Comparison of ENCODE assay signal across 8 cellular contexts in the genomic region with DNA sequence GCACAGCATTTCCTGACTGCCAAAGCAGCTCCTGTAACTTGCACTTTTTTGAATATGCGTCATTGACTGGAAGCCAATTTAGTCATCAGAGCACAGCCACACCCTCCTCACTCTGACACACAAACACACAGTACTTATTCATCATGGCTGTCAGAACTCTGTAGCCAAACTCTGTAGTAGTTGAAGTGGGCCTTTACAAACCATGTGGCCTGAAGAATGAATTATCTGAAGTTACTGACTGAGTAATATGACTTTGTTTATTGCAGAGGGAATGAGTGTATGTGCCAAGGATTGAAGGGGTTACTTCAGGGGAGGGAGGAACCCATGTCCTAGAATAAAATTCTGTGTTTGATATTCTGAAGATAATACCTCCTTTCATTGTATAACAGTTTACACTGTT.
A peak's percentile ranks its signal among the peaks of the same experiment; 100 is the strongest.
DNase-seq lines count a peak whose midpoint lies in the region; TF ChIP-seq lines count a peak whose summit lies in the region.

No MANE protein-coding gene starts in this region.

- in situ Hi-C loops in GM13976 (cut with MboI; ENCODE audit: low sequenced_read_pairs, unreplicated experiment): no loop called here

- H3K4me1 ChIP-seq in colonic mucosa (no peaks in the 10 kb centered on the region), muscle layer of duodenum (ENCODE audit: control insufficient read depth in 1 of 2, insufficient read depth in 2 of 2, low read length in 2 of 2) (peaks cover 0 to 6% of the 10 kb centered on the region in 2 donors)

- intact Hi-C loops in colonic mucosa (cut with DNase I): no loop called here

- H3K36me3 ChIP-seq in colonic mucosa (no peaks in the 10 kb centered on the region), muscle layer of duodenum (ENCODE audit: control insufficient read depth in 1 of 2, insufficient read depth in 2 of 2, low read length in 2 of 2) (peaks cover 0 to 26% of the 10 kb centered on the region in 2 donors)

- H3K27me3 ChIP-seq in colonic mucosa (no peaks in the 10 kb centered on the region), muscle layer of duodenum (ENCODE audit: low read depth, low read length) (no peaks in the 10 kb centered on the region)

- H3K9me3 ChIP-seq in colonic mucosa (no peaks in the 10 kb centered on the region), muscle layer of duodenum (ENCODE audit: control insufficient read depth in 1 of 2, low read length in 2 of 2) (no peaks in the 10 kb centered on the region)

- H3K27ac ChIP-seq in colonic mucosa: peak overlapping the region; percentile 40
- H3K27ac ChIP-seq in muscle layer of duodenum (ENCODE audit: low read length): peak overlapping the region; percentile 59

- no peak overlapping the region for H3K9ac ChIP-seq in colonic mucosa (ENCODE audit: low read depth in 2 of 2, low read length in 2 of 2)

- DNase-seq in NCI-H2081 (lab: John Stamatoyannopoulos, UW) (peak; percentile 22 to 72), NCI-H2081 treated with DMSO at 0.1 percent for 48 hours (lab: John Stamatoyannopoulos, UW) (no peak), NCI-H69 (lab: John Stamatoyannopoulos, UW) (peak; percentile 49), colonic mucosa (peak; percentile 50), middle frontal gyrus (ENCODE audit: extremely low spot score, low spot score) (no peak), GM13976 (ENCODE audit: low spot score) (no peak)
- DNase-seq in activated CD4-positive, CD25-positive, alpha-beta regulatory T cell (lab: John Stamatoyannopoulos, UW): no peak

- TF ChIP-seq CTCF in colonic mucosa (IDR thresholded peaks at IDR 0.05) (no peak), GM13976 (IDR thresholded peaks at IDR 0.05; ENCODE audit: borderline replicate concordance, control extremely low read depth, extremely low read depth, insufficient read depth, missing control alignments) (no peak)

- no peak overlapping the region for H3K4me3 ChIP-seq in colonic mucosa
- no peak overlapping the region for H3K4me3 ChIP-seq in muscle layer of duodenum (ENCODE audit: low read depth in 1 of 2, low read length in 2 of 2)

Comparison
In these comparisons a context has a peak if more than half of its experiments do, and no peak if none do; other contexts are left out.
1. DNase-seq: peak in NCI-H2081 (2 of 2), NCI-H69 (single experiment) and colonic mucosa (single experiment); none in NCI-H2081 treated with DMSO at 0.1 percent for 48 hours (single experiment), middle frontal gyrus (single experiment), GM13976 (single experiment) and activated CD4-positive, CD25-positive, alpha-beta regulatory T cell (0 of 4).